Comparison of ENCODE assay signal across 1 cellular context in the genomic region with DNA sequence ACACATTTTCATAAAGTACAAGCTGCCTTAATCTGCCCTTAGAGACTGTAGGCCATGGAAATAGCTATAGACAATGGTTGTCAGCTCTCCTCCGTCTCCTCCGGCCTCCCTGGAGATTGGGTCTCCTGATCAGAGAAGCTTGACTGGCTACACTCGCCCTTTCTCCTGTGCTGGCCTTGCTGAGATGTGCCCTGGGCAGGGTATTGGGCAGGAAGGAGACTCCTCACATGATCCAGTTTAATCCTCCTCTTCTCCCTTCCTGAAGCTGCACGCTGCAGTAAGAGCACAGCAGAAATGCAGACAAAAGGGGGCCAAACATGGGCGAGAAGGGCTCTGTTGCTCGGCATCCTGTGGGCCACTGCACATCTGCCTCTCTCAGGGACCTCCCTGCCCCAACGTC.
TF ChIP-seq lines count a peak whose summit lies in the region.

A gene (plus strand): TSS at position 240 of the 400 bp plus-strand sequence. CDS start 55 bp downstream, at position 295.

TF ChIP-seq in IMR-90, 13 proteins besides CTCF, POLR2A, EP300 and RAD21 (continued from another document):
- TF ChIP-seq, protein P1, sequence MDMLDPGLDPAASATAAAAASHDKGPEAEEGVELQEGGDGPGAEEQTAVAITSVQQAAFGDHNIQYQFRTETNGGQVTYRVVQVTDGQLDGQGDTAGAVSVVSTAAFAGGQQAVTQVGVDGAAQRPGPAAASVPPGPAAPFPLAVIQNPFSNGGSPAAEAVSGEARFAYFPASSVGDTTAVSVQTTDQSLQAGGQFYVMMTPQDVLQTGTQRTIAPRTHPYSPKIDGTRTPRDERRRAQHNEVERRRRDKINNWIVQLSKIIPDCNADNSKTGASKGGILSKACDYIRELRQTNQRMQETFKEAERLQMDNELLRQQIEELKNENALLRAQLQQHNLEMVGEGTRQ (IDR thresholded peaks at IDR 0.05; ENCODE audit: low read depth, low read length) = no peak
- TF ChIP-seq CHD1 (IDR thresholded peaks at IDR 0.05; ENCODE audit: low read depth, low read length) = no peak
- TF ChIP-seq, protein P2, sequence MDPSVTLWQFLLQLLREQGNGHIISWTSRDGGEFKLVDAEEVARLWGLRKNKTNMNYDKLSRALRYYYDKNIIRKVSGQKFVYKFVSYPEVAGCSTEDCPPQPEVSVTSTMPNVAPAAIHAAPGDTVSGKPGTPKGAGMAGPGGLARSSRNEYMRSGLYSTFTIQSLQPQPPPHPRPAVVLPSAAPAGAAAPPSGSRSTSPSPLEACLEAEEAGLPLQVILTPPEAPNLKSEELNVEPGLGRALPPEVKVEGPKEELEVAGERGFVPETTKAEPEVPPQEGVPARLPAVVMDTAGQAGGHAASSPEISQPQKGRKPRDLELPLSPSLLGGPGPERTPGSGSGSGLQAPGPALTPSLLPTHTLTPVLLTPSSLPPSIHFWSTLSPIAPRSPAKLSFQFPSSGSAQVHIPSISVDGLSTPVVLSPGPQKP (IDR thresholded peaks at IDR 0.05; ENCODE audit: borderline replicate concordance, low read depth, low read length) = no peak
